Comparison of ENCODE assay signal across 25 cellular contexts in the genomic region with DNA sequence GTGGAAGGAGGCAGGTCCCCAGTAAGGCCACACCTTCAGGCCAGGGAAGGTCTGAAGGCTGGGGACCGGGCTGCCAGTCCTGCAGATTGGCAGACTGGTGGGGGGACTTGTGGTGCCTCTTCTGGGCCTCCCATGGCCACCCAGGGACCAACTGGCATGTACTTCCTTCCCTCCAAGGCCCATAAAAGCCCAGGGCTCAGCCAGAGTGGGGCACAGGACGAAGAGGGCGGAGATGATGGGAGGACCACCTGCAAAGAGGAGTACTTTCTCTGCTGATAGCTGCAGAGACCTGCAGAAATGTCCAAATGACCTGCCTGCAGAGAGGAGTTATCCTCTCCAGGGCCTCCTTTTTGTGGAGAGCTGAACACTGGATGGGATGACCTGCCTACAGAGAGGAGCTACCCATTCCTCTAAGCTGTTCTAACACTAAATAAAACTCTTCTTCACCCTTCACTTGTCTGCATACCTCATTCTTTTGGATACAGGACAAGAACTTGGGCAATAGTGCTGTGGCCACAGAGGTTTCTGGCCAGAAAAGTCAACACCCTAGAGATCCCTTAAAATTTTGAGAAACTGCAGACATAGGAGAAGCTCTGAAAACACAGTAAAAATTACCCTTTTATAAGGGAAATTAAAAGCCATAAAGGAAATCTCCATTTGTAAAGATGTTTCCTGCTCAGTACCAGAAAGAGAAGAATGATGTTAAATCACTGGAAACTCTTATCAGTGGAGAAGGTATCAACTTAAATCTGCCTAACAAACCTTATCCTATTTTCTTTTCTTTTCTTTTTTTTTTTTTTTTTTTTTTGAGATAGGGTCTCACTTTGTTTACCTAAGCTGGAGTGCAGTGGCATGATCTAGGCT. TPM values are rescaled to one million over a fixed set of nuclear protein-coding genes. Genes with fewer than 3 reads are reported as not detected.
DNase-seq lines count a peak whose midpoint lies in the region; ATAC-seq lines count a peak whose summit lies in the region.
"Had no signal": no experiment of that assay in that cellular context is flagged by ENCODE, and none has a peak within 500 bp of the region (broad histone marks: within the 10 kb centered on the region; RNA-seq: fewer than 3 reads in every experiment).

No MANE protein-coding gene starts in this region.

- DNase-seq in dedifferentiated amniotic fluid mesenchymal stem cell (ENCODE audit: extremely low spot score) (peak; percentile 25), left cardiac atrium (no peak), stromal cell of bone marrow (ENCODE audit: low read depth) (peak; percentile 69), NCI-H524 treated with DMSO at 0.1 percent for 48 hours (lab: John Stamatoyannopoulos, UW) (no peak), A172 (ENCODE audit: low spot score) (no peak), epidermal melanocyte (ENCODE audit: insufficient read length, low spot score) (no peak)
- DNase-seq: activated CD4-positive, alpha-beta T cell treated with anti-CD3 and anti-CD28 coated beads for 48 hours; activated naive CD8-positive, alpha-beta T cell treated with anti-CD3 and anti-CD28 coated beads for 36 hours; AML-193; body of pancreas; DMS53; naive B cell; NCI-H1417; NCI-H2081 treated with DMSO at 0.1 percent for 48 hours; NCI-H446 treated with DMSO at 0.1 percent for 48 hours; occipital lobe; Peyer's patch; spleen; stimulated activated CD4-positive, alpha-beta T cell treated with anti-CD3 and anti-CD28 coated beads, Interleukin-4, amount 100 ng/mL, for 24 hours; tibial artery had no signal

- intact Hi-C loops in left cardiac atrium (cut with DNase I): no loop called here

- H3K27me3 ChIP-seq in HUES6 (ENCODE audit: control insufficient read depth, insufficient read depth, low read length): no peaks in the 10 kb centered on the region
- H3K27me3 ChIP-seq: body of pancreas, hepatocyte, Peyer's patch, spleen, tibial artery had no signal

- peak overlapping the region; percentile 89 for H3K27ac ChIP-seq in HUES6 (ENCODE audit: low read depth, low read length)
- H3K27ac ChIP-seq: body of pancreas, hepatocyte, Peyer's patch, SJSA1, spleen, tibial artery had no signal

- H3K36me3 ChIP-seq in HUES6 (ENCODE audit: control insufficient read depth, insufficient read depth, low read length): no peaks in the 10 kb centered on the region
- H3K36me3 ChIP-seq: Peyer's patch, SJSA1, spleen, tibial artery had no signal

- ATAC-seq in left cardiac atrium: peak; percentile 73 to 80
- ATAC-seq: body of pancreas had no signal

- H3K4me1 ChIP-seq in HUES6 (ENCODE audit: control insufficient read depth, insufficient read depth, low read length): peaks cover 38% of the 10 kb centered on the region
- H3K4me1 ChIP-seq: body of pancreas, Peyer's patch, SJSA1, spleen, tibial artery had no signal

- peak overlapping the region; percentile 3; the same call in 1 of the 2 replicates for H3K4me3 ChIP-seq in HUES6 (ENCODE audit: low read depth, low read length)
- H3K4me3 ChIP-seq: body of pancreas, hepatocyte, Peyer's patch, SJSA1, spleen, tibial artery had no signal

- H3K9me3 ChIP-seq in HUES6 (ENCODE audit: control insufficient read depth, insufficient read depth, low read depth, low read length): peaks cover 21% of the 10 kb centered on the region

- H3K9ac ChIP-seq in HUES6 (ENCODE audit: low read length): peak overlapping the region; percentile 63

RNA-seq across cellular contexts. Expression of gene PRF1, which starts 20.7 kb away (rescaled TPM):
- total RNA-seq in left cardiac atrium: 1 to 10 TPM; 1.5 to 4.6 TPM
- total RNA-seq in A172 (2014; rRNA removed; shearing (Covaris generic)): not detected in 2 replicates
- total RNA-seq: hepatocyte, kidney epithelial cell, M059J, occipital lobe, SJSA1 had no signal

RNA-seq across cellular contexts. Expression of gene ADAMTS14, which starts 49.1 kb away (rescaled TPM):
- under 1 TPM; 0.53 to 0.81 TPM for total RNA-seq in left cardiac atrium
- 0.31 TPM in 1 of 2 replicates, not detected in the other for total RNA-seq in A172 (2014; rRNA removed; shearing (Covaris generic))

Comparison
In these comparisons a context has a peak if more than half of its experiments do, and no peak if none do; other contexts are left out.
1. DNase-seq: peak in dedifferentiated amniotic fluid mesenchymal stem cell (single experiment) and stromal cell of bone marrow (single experiment); none in left cardiac atrium (single experiment), NCI-H524 treated with DMSO at 0.1 percent for 48 hours (single experiment), A172 (single experiment) and epidermal melanocyte (single experiment).